In genomic region chr3:48428088-48428862, GRCh38 we compare ENCODE assay signal across 1 cellular context.
A peak's percentile ranks its signal among the peaks of the same experiment; 100 is the strongest.
TF ChIP-seq lines count a peak whose summit lies in the region.

No MANE protein-coding gene starts in this region.

TF ChIP-seq in HepG2, 621 proteins besides CTCF, POLR2A, EP300 and RAD21 (continued from another document and continues in another):
- TF ChIP-seq ZNF83 (CRISPR knock-in tag; IDR thresholded peaks at IDR 0.05; ENCODE audit: borderline replicate concordance) (no peak), ZNF136 (CRISPR knock-in tag; IDR thresholded peaks at IDR 0.05; ENCODE audit: low read depth) (0 out of 2 replicates have a peak, but pooled peaks have one; percentile 14), ZNF556 (CRISPR knock-in tag; IDR thresholded peaks at IDR 0.05; ENCODE audit: borderline replicate concordance) (no peak), ELF1 (CRISPR knock-in tag; IDR thresholded peaks at IDR 0.05) (no peak), ZNF331 (CRISPR knock-in tag; IDR thresholded peaks at IDR 0.05) (peak; percentile 35; the same call in 1 of the 2 replicates), ELF3 (CRISPR knock-in tag; IDR thresholded peaks at IDR 0.05) (no peak), ZNF30 (CRISPR knock-in tag; IDR thresholded peaks at IDR 0.05) (no peak), ZKSCAN5 (CRISPR knock-in tag; IDR thresholded peaks at IDR 0.05) (no peak), CENPX (CRISPR knock-in tag; IDR thresholded peaks at IDR 0.05) (no peak), ZFYVE20 (CRISPR knock-in tag; IDR thresholded peaks at IDR 0.05; ENCODE audit: borderline replicate concordance, low read depth) (no peak), AGO2 (optimal IDR thresholded peaks at IDR 0.05; ENCODE audit: low read depth, low read length) (no peak), ZNF33A (CRISPR knock-in tag; IDR thresholded peaks at IDR 0.05; ENCODE audit: borderline replicate concordance) (no peak), SMC3 (IDR thresholded peaks at IDR 0.05; ENCODE audit: low read length) (no peak), ZNF207 (IDR thresholded peaks at IDR 0.05; ENCODE audit: borderline replicate concordance) (no peak), ZNF615 (CRISPR knock-in tag; IDR thresholded peaks at IDR 0.05; ENCODE audit: borderline replicate concordance) (no peak), MAFF (IDR thresholded peaks at IDR 0.05; ENCODE audit: low read depth, low read length) (no peak), ZFX (CRISPR knock-in tag; IDR thresholded peaks at IDR 0.05; ENCODE audit: low read depth) (peak; percentile 69; the same call in 1 of the 2 replicates), PRMT3 (CRISPR knock-in tag; IDR thresholded peaks at IDR 0.05; ENCODE audit: borderline replicate concordance, low read depth) (no peak), ZNF362 (CRISPR knock-in tag; IDR thresholded peaks at IDR 0.05; ENCODE audit: borderline replicate concordance) (no peak), ZNF275 (CRISPR knock-in tag; IDR thresholded peaks at IDR 0.05; ENCODE audit: borderline replicate concordance) (no peak), ZBTB38 (CRISPR knock-in tag; IDR thresholded peaks at IDR 0.05) (peak; percentile 58; the same call in 1 of the 2 replicates), CREBL2 (CRISPR knock-in tag; IDR thresholded peaks at IDR 0.05; ENCODE audit: borderline replicate concordance) (no peak), ZNF12 (CRISPR knock-in tag; IDR thresholded peaks at IDR 0.05) (no peak), SAFB2 (CRISPR knock-in tag; IDR thresholded peaks at IDR 0.05; ENCODE audit: borderline replicate concordance, low read depth) (no peak; the same call in 1 of the 2 replicates), ZNF20 (CRISPR knock-in tag; IDR thresholded peaks at IDR 0.05) (no peak), NR2F6 (IDR thresholded peaks at IDR 0.05) (peak; percentile 77; the same call in 1 of the 2 replicates), NR2F6 (CRISPR knock-in tag; IDR thresholded peaks at IDR 0.05) (peak; percentile 72), ZKSCAN8 (CRISPR knock-in tag; IDR thresholded peaks at IDR 0.05; ENCODE audit: borderline replicate concordance) (no peak), ZNF646 (CRISPR knock-in tag; IDR thresholded peaks at IDR 0.05) (no peak), ATF7 (IDR thresholded peaks at IDR 0.05) (no peak), ATF7 (CRISPR knock-in tag; IDR thresholded peaks at IDR 0.05) (no peak), MTA1 (CRISPR knock-in tag; IDR thresholded peaks at IDR 0.05; ENCODE audit: borderline replicate concordance) (0 out of 2 replicates have a peak, but pooled peaks have one; percentile 52), SIN3B (IDR thresholded peaks at IDR 0.05; ENCODE audit: low read length) (0 out of 2 replicates have a peak, but pooled peaks have one; percentile 4), ZNF121 (CRISPR knock-in tag; IDR thresholded peaks at IDR 0.05) (no peak), TCF7 (IDR thresholded peaks at IDR 0.05; ENCODE audit: low read depth) (no peak), ZNF333 (CRISPR knock-in tag; IDR thresholded peaks at IDR 0.05; ENCODE audit: borderline replicate concordance) (no peak), EHMT2 (IDR thresholded peaks at IDR 0.05; ENCODE audit: borderline replicate concordance, low read depth, low read length) (no peak), MTF2 (CRISPR knock-in tag; IDR thresholded peaks at IDR 0.05; ENCODE audit: borderline replicate concordance) (no peak), ZNF839 (CRISPR knock-in tag; IDR thresholded peaks at IDR 0.05; ENCODE audit: borderline replicate concordance) (no peak), HOXA5 (CRISPR knock-in tag; IDR thresholded peaks at IDR 0.05) (no peak), CBX5 (CRISPR knock-in tag; IDR thresholded peaks at IDR 0.05; ENCODE audit: borderline replicate concordance) (no peak), BRD4 (CRISPR knock-in tag; IDR thresholded peaks at IDR 0.05) (no peak), ZNF616 (CRISPR knock-in tag; IDR thresholded peaks at IDR 0.05; ENCODE audit: low read depth) (no peak), FUBP1 (CRISPR knock-in tag; IDR thresholded peaks at IDR 0.05; ENCODE audit: borderline replicate concordance) (no peak), ZSCAN25 (CRISPR knock-in tag; IDR thresholded peaks at IDR 0.05) (peak; percentile 95), ZNF780A (CRISPR knock-in tag; IDR thresholded peaks at IDR 0.05) (no peak), ZNF276 (CRISPR knock-in tag; IDR thresholded peaks at IDR 0.05; ENCODE audit: low read depth) (no peak), THYN1 (CRISPR knock-in tag; IDR thresholded peaks at IDR 0.05; ENCODE audit: borderline replicate concordance, low read depth) (no peak), RAD51 (IDR thresholded peaks at IDR 0.05; ENCODE audit: borderline replicate concordance) (no peak), ZNF883 (CRISPR knock-in tag; IDR thresholded peaks at IDR 0.05; ENCODE audit: not compliant biosample characterization) (peak; percentile 23), CSRNP1 (CRISPR knock-in tag; IDR thresholded peaks at IDR 0.05) (peak; percentile 21; the same call in 1 of the 2 replicates), LCORL (IDR thresholded peaks at IDR 0.05) (no peak), LCORL (CRISPR knock-in tag; IDR thresholded peaks at IDR 0.05) (no peak), GATAD1 (CRISPR knock-in tag; IDR thresholded peaks at IDR 0.05) (no peak), PBX2 (CRISPR knock-in tag; IDR thresholded peaks at IDR 0.05) (no peak), NFYB (CRISPR knock-in tag; IDR thresholded peaks at IDR 0.05) (no peak), ZBTB46 (CRISPR knock-in tag; IDR thresholded peaks at IDR 0.05; ENCODE audit: borderline replicate concordance) (no peak)
